In the genomic region with DNA sequence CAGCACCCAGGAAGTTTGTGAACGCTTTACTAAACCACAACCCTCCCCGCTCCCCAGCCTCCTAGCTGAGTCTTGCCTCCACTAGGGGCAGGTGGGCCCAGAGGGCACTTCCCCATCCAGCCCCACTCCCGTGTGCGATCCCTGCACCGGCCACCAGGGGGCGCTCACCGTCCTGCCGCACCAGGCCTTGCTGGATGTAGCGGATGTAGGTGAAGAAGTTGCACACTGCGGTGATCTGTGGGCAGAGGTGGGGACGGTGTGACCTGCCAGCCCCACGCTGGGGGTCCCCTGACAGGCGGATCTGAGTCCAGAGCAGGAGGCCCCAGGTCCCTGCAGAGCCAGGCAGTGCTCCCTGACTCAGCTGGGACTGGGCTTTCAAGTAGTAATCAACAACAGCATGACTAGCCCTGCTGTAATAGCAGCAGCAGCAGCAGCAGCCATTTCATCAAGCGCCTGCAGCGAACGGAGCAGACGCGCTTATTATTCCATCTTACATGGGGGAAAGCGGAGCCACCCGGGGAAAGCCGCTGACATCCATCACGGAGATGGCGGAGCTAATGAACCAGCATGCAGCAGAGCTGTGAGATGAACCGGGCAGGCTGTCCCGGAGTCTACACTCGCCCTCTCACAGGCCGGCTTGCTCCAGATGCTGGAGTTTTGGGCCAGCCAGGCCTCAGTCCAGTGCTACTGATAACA, we compare ENCODE assay signal across 1 cellular context.
TF ChIP-seq lines count a peak whose summit lies in the region.

No MANE protein-coding gene starts in this region.

TF ChIP-seq in HepG2, 621 proteins besides CTCF, POLR2A, EP300 and RAD21 (continued from another document and continues in another):
- TF ChIP-seq, protein P1, sequence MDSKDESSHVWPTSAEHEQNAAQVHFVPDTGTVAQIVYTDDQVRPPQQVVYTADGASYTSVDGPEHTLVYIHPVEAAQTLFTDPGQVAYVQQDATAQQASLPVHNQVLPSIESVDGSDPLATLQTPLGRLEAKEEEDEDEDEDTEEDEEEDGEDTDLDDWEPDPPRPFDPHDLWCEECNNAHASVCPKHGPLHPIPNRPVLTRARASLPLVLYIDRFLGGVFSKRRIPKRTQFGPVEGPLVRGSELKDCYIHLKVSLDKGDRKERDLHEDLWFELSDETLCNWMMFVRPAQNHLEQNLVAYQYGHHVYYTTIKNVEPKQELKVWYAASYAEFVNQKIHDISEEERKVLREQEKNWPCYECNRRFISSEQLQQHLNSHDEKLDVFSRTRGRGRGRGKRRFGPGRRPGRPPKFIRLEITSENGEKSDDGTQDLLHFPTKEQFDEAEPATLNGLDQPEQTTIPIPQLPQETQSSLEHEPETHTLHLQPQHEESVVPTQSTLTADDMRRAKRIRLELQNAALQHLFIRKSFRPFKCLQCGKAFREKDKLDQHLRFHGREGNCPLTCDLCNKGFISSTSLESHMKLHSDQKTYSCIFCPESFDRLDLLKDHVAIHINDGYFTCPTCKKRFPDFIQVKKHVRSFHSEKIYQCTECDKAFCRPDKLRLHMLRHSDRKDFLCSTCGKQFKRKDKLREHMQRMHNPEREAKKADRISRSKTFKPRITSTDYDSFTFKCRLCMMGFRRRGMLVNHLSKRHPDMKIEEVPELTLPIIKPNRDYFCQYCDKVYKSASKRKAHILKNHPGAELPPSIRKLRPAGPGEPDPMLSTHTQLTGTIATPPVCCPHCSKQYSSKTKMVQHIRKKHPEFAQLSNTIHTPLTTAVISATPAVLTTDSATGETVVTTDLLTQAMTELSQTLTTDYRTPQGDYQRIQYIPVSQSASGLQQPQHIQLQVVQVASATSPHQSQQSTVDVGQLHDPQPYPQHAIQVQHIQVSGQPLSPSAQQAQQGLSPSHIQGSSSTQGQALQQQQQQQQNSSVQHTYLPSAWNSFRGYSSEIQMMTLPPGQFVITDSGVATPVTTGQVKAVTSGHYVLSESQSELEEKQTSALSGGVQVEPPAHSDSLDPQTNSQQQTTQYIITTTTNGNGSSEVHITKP (CRISPR knock-in tag; IDR thresholded peaks at IDR 0.05; ENCODE audit: low read depth) = no peak
- TF ChIP-seq TGIF2 (CRISPR knock-in tag; IDR thresholded peaks at IDR 0.05) (no peak), NCOA1 (CRISPR knock-in tag; IDR thresholded peaks at IDR 0.05) (no peak), HMG20A (CRISPR knock-in tag; IDR thresholded peaks at IDR 0.05; ENCODE audit: borderline replicate concordance) (no peak), ZNF543 (CRISPR knock-in tag; IDR thresholded peaks at IDR 0.05) (no peak), KAT8 (CRISPR knock-in tag; IDR thresholded peaks at IDR 0.05) (0 out of 2 replicates have a peak, but pooled peaks have one; percentile 22), ZNF761 (CRISPR knock-in tag; conservative IDR thresholded peaks at IDR 0.05) (no peak), ZNF296 (CRISPR knock-in tag; conservative IDR thresholded peaks at IDR 0.05) (no peak), ZNF660 (CRISPR knock-in tag; IDR thresholded peaks at IDR 0.05; ENCODE audit: borderline replicate concordance, low read depth) (no peak), ZNF17 (CRISPR knock-in tag; IDR thresholded peaks at IDR 0.05) (no peak), FOXK2 (IDR thresholded peaks at IDR 0.05) (no peak), ZNF777 (CRISPR knock-in tag; IDR thresholded peaks at IDR 0.05) (no peak), ZFX (CRISPR knock-in tag; IDR thresholded peaks at IDR 0.05; ENCODE audit: low read depth) (peak; percentile 81), U2AF1 (optimal IDR thresholded peaks at IDR 0.05; ENCODE audit: low read depth, low read length) (no peak), MAFK (conservative IDR thresholded peaks at IDR 0.05 in 1 of 2, IDR thresholded peaks at IDR 0.05 in 1 of 2; ENCODE audit: low read length in 2 of 2) (no peak), KDM3A (CRISPR knock-in tag; IDR thresholded peaks at IDR 0.05; ENCODE audit: low read depth) (no peak), ARNT (IDR thresholded peaks at IDR 0.05) (no peak)
- TF ChIP-seq, protein P2, sequence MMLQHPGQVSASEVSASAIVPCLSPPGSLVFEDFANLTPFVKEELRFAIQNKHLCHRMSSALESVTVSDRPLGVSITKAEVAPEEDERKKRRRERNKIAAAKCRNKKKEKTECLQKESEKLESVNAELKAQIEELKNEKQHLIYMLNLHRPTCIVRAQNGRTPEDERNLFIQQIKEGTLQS (CRISPR knock-in tag; IDR thresholded peaks at IDR 0.05) = no peak
- TF ChIP-seq, protein P3, sequence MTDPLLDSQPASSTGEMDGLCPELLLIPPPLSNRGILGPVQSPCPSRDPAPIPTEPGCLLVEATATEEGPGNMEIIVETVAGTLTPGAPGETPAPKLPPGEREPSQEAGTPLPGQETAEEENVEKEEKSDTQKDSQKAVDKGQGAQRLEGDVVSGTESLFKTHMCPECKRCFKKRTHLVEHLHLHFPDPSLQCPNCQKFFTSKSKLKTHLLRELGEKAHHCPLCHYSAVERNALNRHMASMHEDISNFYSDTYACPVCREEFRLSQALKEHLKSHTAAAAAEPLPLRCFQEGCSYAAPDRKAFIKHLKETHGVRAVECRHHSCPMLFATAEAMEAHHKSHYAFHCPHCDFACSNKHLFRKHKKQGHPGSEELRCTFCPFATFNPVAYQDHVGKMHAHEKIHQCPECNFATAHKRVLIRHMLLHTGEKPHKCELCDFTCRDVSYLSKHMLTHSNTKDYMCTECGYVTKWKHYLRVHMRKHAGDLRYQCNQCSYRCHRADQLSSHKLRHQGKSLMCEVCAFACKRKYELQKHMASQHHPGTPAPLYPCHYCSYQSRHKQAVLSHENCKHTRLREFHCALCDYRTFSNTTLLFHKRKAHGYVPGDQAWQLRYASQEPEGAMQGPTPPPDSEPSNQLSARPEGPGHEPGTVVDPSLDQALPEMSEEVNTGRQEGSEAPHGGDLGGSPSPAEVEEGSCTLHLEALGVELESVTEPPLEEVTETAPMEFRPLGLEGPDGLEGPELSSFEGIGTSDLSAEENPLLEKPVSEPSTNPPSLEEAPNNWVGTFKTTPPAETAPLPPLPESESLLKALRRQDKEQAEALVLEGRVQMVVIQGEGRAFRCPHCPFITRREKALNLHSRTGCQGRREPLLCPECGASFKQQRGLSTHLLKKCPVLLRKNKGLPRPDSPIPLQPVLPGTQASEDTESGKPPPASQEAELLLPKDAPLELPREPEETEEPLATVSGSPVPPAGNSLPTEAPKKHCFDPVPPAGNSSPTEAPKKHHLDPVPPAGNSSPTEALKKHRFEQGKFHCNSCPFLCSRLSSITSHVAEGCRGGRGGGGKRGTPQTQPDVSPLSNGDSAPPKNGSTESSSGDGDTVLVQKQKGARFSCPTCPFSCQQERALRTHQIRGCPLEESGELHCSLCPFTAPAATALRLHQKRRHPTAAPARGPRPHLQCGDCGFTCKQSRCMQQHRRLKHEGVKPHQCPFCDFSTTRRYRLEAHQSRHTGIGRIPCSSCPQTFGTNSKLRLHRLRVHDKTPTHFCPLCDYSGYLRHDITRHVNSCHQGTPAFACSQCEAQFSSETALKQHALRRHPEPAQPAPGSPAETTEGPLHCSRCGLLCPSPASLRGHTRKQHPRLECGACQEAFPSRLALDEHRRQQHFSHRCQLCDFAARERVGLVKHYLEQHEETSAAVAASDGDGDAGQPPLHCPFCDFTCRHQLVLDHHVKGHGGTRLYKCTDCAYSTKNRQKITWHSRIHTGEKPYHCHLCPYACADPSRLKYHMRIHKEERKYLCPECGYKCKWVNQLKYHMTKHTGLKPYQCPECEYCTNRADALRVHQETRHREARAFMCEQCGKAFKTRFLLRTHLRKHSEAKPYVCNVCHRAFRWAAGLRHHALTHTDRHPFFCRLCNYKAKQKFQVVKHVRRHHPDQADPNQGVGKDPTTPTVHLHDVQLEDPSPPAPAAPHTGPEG (CRISPR knock-in tag; IDR thresholded peaks at IDR 0.05) = no peak
- TF ChIP-seq, protein P4, sequence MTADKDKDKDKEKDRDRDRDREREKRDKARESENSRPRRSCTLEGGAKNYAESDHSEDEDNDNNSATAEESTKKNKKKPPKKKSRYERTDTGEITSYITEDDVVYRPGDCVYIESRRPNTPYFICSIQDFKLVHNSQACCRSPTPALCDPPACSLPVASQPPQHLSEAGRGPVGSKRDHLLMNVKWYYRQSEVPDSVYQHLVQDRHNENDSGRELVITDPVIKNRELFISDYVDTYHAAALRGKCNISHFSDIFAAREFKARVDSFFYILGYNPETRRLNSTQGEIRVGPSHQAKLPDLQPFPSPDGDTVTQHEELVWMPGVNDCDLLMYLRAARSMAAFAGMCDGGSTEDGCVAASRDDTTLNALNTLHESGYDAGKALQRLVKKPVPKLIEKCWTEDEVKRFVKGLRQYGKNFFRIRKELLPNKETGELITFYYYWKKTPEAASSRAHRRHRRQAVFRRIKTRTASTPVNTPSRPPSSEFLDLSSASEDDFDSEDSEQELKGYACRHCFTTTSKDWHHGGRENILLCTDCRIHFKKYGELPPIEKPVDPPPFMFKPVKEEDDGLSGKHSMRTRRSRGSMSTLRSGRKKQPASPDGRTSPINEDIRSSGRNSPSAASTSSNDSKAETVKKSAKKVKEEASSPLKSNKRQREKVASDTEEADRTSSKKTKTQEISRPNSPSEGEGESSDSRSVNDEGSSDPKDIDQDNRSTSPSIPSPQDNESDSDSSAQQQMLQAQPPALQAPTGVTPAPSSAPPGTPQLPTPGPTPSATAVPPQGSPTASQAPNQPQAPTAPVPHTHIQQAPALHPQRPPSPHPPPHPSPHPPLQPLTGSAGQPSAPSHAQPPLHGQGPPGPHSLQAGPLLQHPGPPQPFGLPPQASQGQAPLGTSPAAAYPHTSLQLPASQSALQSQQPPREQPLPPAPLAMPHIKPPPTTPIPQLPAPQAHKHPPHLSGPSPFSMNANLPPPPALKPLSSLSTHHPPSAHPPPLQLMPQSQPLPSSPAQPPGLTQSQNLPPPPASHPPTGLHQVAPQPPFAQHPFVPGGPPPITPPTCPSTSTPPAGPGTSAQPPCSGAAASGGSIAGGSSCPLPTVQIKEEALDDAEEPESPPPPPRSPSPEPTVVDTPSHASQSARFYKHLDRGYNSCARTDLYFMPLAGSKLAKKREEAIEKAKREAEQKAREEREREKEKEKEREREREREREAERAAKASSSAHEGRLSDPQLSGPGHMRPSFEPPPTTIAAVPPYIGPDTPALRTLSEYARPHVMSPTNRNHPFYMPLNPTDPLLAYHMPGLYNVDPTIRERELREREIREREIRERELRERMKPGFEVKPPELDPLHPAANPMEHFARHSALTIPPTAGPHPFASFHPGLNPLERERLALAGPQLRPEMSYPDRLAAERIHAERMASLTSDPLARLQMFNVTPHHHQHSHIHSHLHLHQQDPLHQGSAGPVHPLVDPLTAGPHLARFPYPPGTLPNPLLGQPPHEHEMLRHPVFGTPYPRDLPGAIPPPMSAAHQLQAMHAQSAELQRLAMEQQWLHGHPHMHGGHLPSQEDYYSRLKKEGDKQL (CRISPR knock-in tag; IDR thresholded peaks at IDR 0.05; ENCODE audit: low read depth) = no peak
- TF ChIP-seq, protein P5, sequence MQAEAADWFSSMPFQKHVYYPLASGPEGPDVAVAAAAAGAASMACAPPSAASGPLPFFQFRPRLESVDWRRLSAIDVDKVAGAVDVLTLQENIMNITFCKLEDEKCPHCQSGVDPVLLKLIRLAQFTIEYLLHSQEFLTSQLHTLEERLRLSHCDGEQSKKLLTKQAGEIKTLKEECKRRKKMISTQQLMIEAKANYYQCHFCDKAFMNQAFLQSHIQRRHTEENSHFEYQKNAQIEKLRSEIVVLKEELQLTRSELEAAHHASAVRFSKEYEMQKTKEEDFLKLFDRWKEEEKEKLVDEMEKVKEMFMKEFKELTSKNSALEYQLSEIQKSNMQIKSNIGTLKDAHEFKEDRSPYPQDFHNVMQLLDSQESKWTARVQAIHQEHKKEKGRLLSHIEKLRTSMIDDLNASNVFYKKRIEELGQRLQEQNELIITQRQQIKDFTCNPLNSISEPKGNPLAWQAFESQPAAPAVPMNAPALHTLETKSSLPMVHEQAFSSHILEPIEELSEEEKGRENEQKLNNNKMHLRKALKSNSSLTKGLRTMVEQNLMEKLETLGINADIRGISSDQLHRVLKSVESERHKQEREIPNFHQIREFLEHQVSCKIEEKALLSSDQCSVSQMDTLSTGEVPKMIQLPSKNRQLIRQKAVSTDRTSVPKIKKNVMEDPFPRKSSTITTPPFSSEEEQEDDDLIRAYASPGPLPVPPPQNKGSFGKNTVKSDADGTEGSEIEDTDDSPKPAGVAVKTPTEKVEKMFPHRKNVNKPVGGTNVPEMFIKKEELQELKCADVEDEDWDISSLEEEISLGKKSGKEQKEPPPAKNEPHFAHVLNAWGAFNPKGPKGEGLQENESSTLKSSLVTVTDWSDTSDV (CRISPR knock-in tag; IDR thresholded peaks at IDR 0.05) = no peak
- TF ChIP-seq, protein P6, sequence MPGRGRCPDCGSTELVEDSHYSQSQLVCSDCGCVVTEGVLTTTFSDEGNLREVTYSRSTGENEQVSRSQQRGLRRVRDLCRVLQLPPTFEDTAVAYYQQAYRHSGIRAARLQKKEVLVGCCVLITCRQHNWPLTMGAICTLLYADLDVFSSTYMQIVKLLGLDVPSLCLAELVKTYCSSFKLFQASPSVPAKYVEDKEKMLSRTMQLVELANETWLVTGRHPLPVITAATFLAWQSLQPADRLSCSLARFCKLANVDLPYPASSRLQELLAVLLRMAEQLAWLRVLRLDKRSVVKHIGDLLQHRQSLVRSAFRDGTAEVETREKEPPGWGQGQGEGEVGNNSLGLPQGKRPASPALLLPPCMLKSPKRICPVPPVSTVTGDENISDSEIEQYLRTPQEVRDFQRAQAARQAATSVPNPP (CRISPR knock-in tag; IDR thresholded peaks at IDR 0.05) = no peak
- TF ChIP-seq, protein P7, sequence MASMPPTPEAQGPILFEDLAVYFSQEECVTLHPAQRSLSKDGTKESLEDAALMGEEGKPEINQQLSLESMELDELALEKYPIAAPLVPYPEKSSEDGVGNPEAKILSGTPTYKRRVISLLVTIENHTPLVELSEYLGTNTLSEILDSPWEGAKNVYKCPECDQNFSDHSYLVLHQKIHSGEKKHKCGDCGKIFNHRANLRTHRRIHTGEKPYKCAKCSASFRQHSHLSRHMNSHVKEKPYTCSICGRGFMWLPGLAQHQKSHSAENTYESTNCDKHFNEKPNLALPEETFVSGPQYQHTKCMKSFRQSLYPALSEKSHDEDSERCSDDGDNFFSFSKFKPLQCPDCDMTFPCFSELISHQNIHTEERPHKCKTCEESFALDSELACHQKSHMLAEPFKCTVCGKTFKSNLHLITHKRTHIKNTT (CRISPR knock-in tag; IDR thresholded peaks at IDR 0.05) = no peak
- TF ChIP-seq, protein P8, sequence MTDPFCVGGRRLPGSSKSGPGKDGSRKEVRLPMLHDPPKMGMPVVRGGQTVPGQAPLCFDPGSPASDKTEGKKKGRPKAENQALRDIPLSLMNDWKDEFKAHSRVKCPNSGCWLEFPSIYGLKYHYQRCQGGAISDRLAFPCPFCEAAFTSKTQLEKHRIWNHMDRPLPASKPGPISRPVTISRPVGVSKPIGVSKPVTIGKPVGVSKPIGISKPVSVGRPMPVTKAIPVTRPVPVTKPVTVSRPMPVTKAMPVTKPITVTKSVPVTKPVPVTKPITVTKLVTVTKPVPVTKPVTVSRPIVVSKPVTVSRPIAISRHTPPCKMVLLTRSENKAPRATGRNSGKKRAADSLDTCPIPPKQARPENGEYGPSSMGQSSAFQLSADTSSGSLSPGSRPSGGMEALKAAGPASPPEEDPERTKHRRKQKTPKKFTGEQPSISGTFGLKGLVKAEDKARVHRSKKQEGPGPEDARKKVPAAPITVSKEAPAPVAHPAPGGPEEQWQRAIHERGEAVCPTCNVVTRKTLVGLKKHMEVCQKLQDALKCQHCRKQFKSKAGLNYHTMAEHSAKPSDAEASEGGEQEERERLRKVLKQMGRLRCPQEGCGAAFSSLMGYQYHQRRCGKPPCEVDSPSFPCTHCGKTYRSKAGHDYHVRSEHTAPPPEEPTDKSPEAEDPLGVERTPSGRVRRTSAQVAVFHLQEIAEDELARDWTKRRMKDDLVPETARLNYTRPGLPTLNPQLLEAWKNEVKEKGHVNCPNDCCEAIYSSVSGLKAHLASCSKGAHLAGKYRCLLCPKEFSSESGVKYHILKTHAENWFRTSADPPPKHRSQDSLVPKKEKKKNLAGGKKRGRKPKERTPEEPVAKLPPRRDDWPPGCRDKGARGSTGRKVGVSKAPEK (CRISPR knock-in tag; IDR thresholded peaks at IDR 0.05; ENCODE audit: borderline replicate concordance) = no peak
